8 cellular contexts compared by ENCODE assay signal in genomic region chrX:48468693-48469691, GRCh38. TPM values are rescaled to one million over a fixed set of nuclear protein-coding genes. Genes with fewer than 3 reads are reported as not detected.
A peak's percentile ranks its signal among the peaks of the same experiment; 100 is the strongest.
DNase-seq lines count a peak whose midpoint lies in the region; ATAC-seq and TF ChIP-seq lines count a peak whose summit lies in the region.

No MANE protein-coding gene starts in this region.

- WGBS in adrenal gland, 4 donors, result 20 to 55% (median 36%) methylated on average over 13 to 23 of the region's 23 CpGs

- no peaks in the 10 kb centered on the region for H3K4me1 ChIP-seq in adrenal gland (replicated peaks in 1 of 2)

- TF ChIP-seq CTCF in epithelial cell of esophagus (IDR thresholded peaks at IDR 0.05; ENCODE audit: insufficient read depth, low read depth, low read length, missing control alignments) (no peak), adrenal gland (IDR thresholded peaks at IDR 0.05) (no peak)

- H3K36me3 ChIP-seq in adrenal gland (replicated peaks in 1 of 2), result no peaks in the 10 kb centered on the region

- peak; percentile 49 for ATAC-seq in GM21786 (IDR thresholded peaks at IDR 0.05; ENCODE audit: unreplicated experiment)
- peak; percentile 32 to 37 for ATAC-seq in activated CD4-positive, CD25-positive, alpha-beta regulatory T cell treated with anti-CD3 and anti-CD28 coated beads, Interleukin-2, amount 50 U/mL, for 24 hours

- H3K9me3 ChIP-seq in adrenal gland (replicated peaks in 1 of 3), result no peaks in the 10 kb centered on the region

- TF ChIP-seq POLR2A in adrenal gland (IDR thresholded peaks at IDR 0.05), result no peak

- H3K27me3 ChIP-seq in adrenal gland, result no peaks in the 10 kb centered on the region

- DNase-seq in 8988T (peak; percentile 36), epithelial cell of esophagus (ENCODE audit: low read depth) (no peak), HT-29 (ENCODE audit: low spot score) (no peak), GM19238 (ENCODE audit: insufficient read length, low spot score) (no peak), adrenal gland (no peak)
- DNase-seq in stimulated activated CD4-positive, alpha-beta T cell treated with anti-CD3 and anti-CD28 coated beads, Interleukin-12 subunit alpha, Interleukin-12 subunit beta, amount 100 ng/mL, for 4 hours, result peak; percentile 53

- H3K4me3 ChIP-seq in epithelial cell of esophagus (ENCODE audit: low read length) (peak overlapping the region; percentile 58), adrenal gland (peak overlapping the region in 1 of 4 donors; percentile 38)

- intact Hi-C loops in adrenal gland (cut with DNase I), result no loop called here

- no peak overlapping the region for H3K27ac ChIP-seq in adrenal gland

RNA-seq across cellular contexts. Expression of gene SLC38A5, which starts 1.1 kb away (rescaled TPM):
- total RNA-seq in HT-29 (2014; rRNA removed; shearing (Covaris generic)), result 103 and 136 TPM in 2 replicates
- 1 to 10 TPM in 7 of 8 donors, under 1 TPM in 1; 0.85 to 6.6 (median 4.6) TPM for total RNA-seq in adrenal gland
- polyA plus RNA-seq in adrenal gland, result 1 to 10 TPM; 3.7 to 6.2 (median 6.0) TPM

RNA-seq across cellular contexts. Expression of gene FTSJ1, which starts 7.0 kb away (rescaled TPM):
- 102 and 118 TPM in 2 replicates for total RNA-seq in HT-29 (2014; rRNA removed; shearing (Covaris generic))
- 10 to 100 TPM; 27.8 to 83.4 (median 41.0) TPM for total RNA-seq in adrenal gland
- 10 to 100 TPM; 42.2 to 59.2 (median 52.0) TPM for polyA plus RNA-seq in adrenal gland

RNA-seq across cellular contexts. Expression of gene PORCN, which starts 39.8 kb away (rescaled TPM):
- total RNA-seq in HT-29 (2014; rRNA removed; shearing (Covaris generic)), result 6.5 and 8.7 TPM in 2 replicates
- total RNA-seq in adrenal gland, result 100 to 1,000 TPM in 2 of 8 donors, 10 to 100 TPM in 6; 48.3 to 290 (median 90.2) TPM
- polyA plus RNA-seq in adrenal gland, result 100 to 1,000 TPM in 1 of 3 donors, 10 to 100 TPM in 2; 36.6 to 199 (median 60.1) TPM

RNA-seq across cellular contexts. Expression of gene EBP, which starts 52.6 kb away (rescaled TPM):
- total RNA-seq in HT-29 (2014; rRNA removed; shearing (Covaris generic)), result 285 and 311 TPM in 2 replicates
- total RNA-seq in adrenal gland, result 100 to 1,000 TPM in 7 of 8 donors, 10 to 100 TPM in 1; 85.8 to 678 (median 152) TPM
- polyA plus RNA-seq in adrenal gland, result 1,000 to 10,000 TPM in 1 of 3 donors, 100 to 1,000 TPM in 2; 119 to 1,010 (median 252) TPM

RNA-seq across cellular contexts. Expression of gene SSX4B, which starts 57.2 kb away (rescaled TPM):
- total RNA-seq in HT-29 (2014; rRNA removed; shearing (Covaris generic)), result not detected in 2 replicates
- not detected for total RNA-seq in adrenal gland
- polyA plus RNA-seq in adrenal gland, result not detected

Comparison
In these comparisons a context has a peak if more than half of its experiments do, and no peak if none do; other contexts are left out.
1. DNase-seq: peak in 8988T (single experiment) and stimulated activated CD4-positive, alpha-beta T cell treated with anti-CD3 and anti-CD28 coated beads, Interleukin-12 subunit alpha, Interleukin-12 subunit beta, amount 100 ng/mL, for 4 hours (single experiment); none in epithelial cell of esophagus (single experiment), HT-29 (single experiment), GM19238 (single experiment) and adrenal gland (0 of 7).
2. RNA of gene SLC38A5, which starts 1.1 kb away (total RNA-seq): 103 to 136 TPM in HT-29; 0.85 to 6.6 TPM in adrenal gland; every median in the first group is over 10 times any median in the second.